ENCODE assay signal across 17 cellular contexts in the genomic region with DNA sequence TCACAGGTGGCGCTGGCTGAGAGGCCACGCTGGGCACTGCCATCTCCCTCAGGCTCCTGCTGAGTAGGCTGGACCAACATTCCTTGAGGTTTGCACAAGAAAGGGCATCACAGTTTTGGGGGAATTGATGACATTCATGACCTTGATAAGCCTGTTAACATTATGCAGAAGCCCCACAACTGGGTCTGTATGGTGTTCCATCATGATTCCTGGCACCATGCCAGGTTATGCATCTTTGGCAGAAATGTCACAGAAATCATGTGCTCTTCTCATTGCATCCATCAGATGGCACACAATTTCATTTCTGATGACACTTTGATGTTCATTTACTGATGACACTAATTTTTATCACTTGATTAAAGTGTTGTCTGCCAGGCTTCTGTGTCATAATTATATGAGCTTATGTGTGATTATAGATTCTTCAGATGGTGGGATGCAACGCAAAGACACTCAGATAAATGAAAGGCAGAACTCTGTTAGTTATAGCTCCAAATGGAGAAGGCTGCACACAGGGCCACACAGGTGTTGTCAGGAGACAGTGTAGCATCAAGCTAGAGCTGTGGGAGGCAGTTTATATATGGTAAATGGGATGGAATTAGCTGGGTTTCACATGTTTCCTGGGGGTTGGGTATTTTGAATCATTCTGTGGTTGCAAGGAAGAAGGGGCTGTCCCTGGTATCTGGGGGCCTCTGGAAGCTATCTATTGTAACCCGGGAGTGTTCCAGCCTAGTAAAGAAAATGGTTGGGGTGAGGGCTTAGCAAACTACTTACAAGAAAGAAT.
DNase-seq lines count a peak whose midpoint lies in the region; ATAC-seq and TF ChIP-seq lines count a peak whose summit lies in the region.
"Had no signal": no experiment of that assay in that cellular context is flagged by ENCODE, and none has a peak within 500 bp of the region (broad histone marks: within the 10 kb centered on the region; RNA-seq: fewer than 3 reads in every experiment).

No MANE protein-coding gene starts in this region.

- intact Hi-C loops in aorta (cut with DNase I), result no loop called here

- H3K36me3 Mint-ChIP-seq in activated naive CD4-positive, alpha-beta T cell treated with anti-CD3 and anti-CD28 coated beads, Interleukin-2, amount 50 U/mL, for 72 hours, result no peaks in the 10 kb centered on the region
- H3K36me3 Mint-ChIP-seq: naive thymus-derived CD8-positive, alpha-beta T cell had no signal

- H3F3A ChIP-seq in Loucy (ENCODE audit: low read depth), result no peaks in the 10 kb centered on the region

- no peak overlapping the region for H3K27ac ChIP-seq in aorta (ENCODE audit: low read depth in 1 of 2, low read length in 2 of 2)
- H3K27ac ChIP-seq: prostate gland, testis, WERI-Rb-1 had no signal

- H3K27ac Mint-ChIP-seq in activated naive CD4-positive, alpha-beta T cell treated with anti-CD3 and anti-CD28 coated beads, Interleukin-2, amount 50 U/mL, for 72 hours, result no peak overlapping the region
- H3K27ac Mint-ChIP-seq: B cell; endodermal cell; naive thymus-derived CD8-positive, alpha-beta T cell had no signal

- peak; percentile 22 for ATAC-seq in activated naive CD4-positive, alpha-beta T cell treated with anti-CD3 and anti-CD28 coated beads, Interleukin-2, amount 50 U/mL, for 72 hours
- ATAC-seq in SK-N-SH treated with all-trans-retinoic acid at 6 μM for 48 hours (no peak), aorta (ENCODE audit: low FRiP score) (peak; percentile 29), GM21723 (IDR thresholded peaks at IDR 0.05; ENCODE audit: unreplicated experiment) (no peak), HG03025 (IDR thresholded peaks at IDR 0.05; ENCODE audit: low FRiP score, unreplicated experiment) (no peak)
- ATAC-seq: naive thymus-derived CD8-positive, alpha-beta T cell had no signal

- no peaks in the 10 kb centered on the region for H4K20me1 ChIP-seq in Loucy (ENCODE audit: insufficient read depth, low read length, poor library complexity, severe bottlenecking)

- H3K79me2 ChIP-seq in Loucy (ENCODE audit: insufficient read depth, low read length), result no peaks in the 10 kb centered on the region

- no peak overlapping the region for H3K4me2 ChIP-seq in Loucy (ENCODE audit: low read depth, low read length, poor library complexity, severe bottlenecking)

- no peak overlapping the region for H2AFZ ChIP-seq in Loucy (ENCODE audit: low read length)

- no peaks in the 10 kb centered on the region for H3K27me3 ChIP-seq in Loucy (ENCODE audit: insufficient read depth, low read length, poor library complexity, severe bottlenecking)
- H3K27me3 ChIP-seq in aorta (ENCODE audit: control insufficient read depth in 1 of 2, insufficient read depth in 2 of 2, low read length in 1 of 2), result peaks cover 0 to 2% of the 10 kb centered on the region in 2 donors
- H3K27me3 ChIP-seq: testis had no signal

- H3K9me2 ChIP-seq in Loucy (replicated peaks; ENCODE audit: low read depth, low read length), result no peaks in the 10 kb centered on the region

- H3K9me3 ChIP-seq in Loucy (ENCODE audit: insufficient read depth, low read depth, low read length) (no peaks in the 10 kb centered on the region), aorta (ENCODE audit: control insufficient read depth, low read length) (no peaks in the 10 kb centered on the region)
- H3K9me3 ChIP-seq: prostate gland, testis had no signal

- no peak overlapping the region for H3K9ac ChIP-seq in Loucy (ENCODE audit: low read depth, low read length, poor library complexity, severe bottlenecking)

- H3K36me3 ChIP-seq in Loucy (ENCODE audit: insufficient read depth, low read length) (no peaks in the 10 kb centered on the region), aorta (ENCODE audit: control insufficient read depth in 1 of 2, insufficient read depth in 2 of 2, low read length in 1 of 2) (no peaks in the 10 kb centered on the region)
- H3K36me3 ChIP-seq: prostate gland, WERI-Rb-1 had no signal

- no peaks in the 10 kb centered on the region for H3K9me3 Mint-ChIP-seq in activated naive CD4-positive, alpha-beta T cell treated with anti-CD3 and anti-CD28 coated beads, Interleukin-2, amount 50 U/mL, for 72 hours
- H3K9me3 Mint-ChIP-seq: endodermal cell; naive thymus-derived CD8-positive, alpha-beta T cell had no signal

- peak; percentile 43 for TF ChIP-seq CTCF in Loucy (conservative IDR thresholded peaks at IDR 0.05; ENCODE audit: low read length)

- H3K4me1 ChIP-seq in Loucy (ENCODE audit: insufficient read depth, low read length, poor library complexity, severe bottlenecking) (no peaks in the 10 kb centered on the region), aorta (ENCODE audit: control insufficient read depth in 1 of 2, insufficient read depth in 2 of 2, low read length in 2 of 2) (no peaks in the 10 kb centered on the region)
- H3K4me1 ChIP-seq: prostate gland, testis had no signal

- no peak for DNase-seq in activated naive CD4-positive, alpha-beta T cell treated with anti-CD3 and anti-CD28 coated beads, Interleukin-2, amount 50 U/mL, for 72 hours (ENCODE audit: low spot score in 2 of 2)
- no peak for DNase-seq in activated naive CD4-positive, alpha-beta T cell treated with anti-CD3 and anti-CD28 coated beads, Interleukin-2, amount 50 U/mL, for 16 hours
- no peak for DNase-seq in aorta
- no peak for DNase-seq in cortex of kidney (lab: John Stamatoyannopoulos, UW)
- DNase-seq: central memory CD4-positive, alpha-beta T cell; endodermal cell; foreskin melanocyte; testis; WERI-Rb-1 had no signal

- 88 to 89% methylated on average over 4 of the region's 4 CpGs for WGBS in aorta, 2 donors

- H3K4me3 ChIP-seq in Loucy (ENCODE audit: low read length, poor library complexity, severe bottlenecking) (no peak overlapping the region), aorta (ENCODE audit: low read length in 2 of 2) (no peak overlapping the region)
- H3K4me3 ChIP-seq: lung, prostate gland, testis had no signal

TF ChIP-seq in SK-N-SH treated with all-trans-retinoic acid at 6 μM for 48 hours, 23 proteins besides CTCF, POLR2A, EP300 and RAD21:
- peak; percentile 9; the same call in 1 of the 2 replicates for TF ChIP-seq ZNF8 (CRISPR knock-in tag; IDR thresholded peaks at IDR 0.05)
- TF ChIP-seq, protein P1, sequence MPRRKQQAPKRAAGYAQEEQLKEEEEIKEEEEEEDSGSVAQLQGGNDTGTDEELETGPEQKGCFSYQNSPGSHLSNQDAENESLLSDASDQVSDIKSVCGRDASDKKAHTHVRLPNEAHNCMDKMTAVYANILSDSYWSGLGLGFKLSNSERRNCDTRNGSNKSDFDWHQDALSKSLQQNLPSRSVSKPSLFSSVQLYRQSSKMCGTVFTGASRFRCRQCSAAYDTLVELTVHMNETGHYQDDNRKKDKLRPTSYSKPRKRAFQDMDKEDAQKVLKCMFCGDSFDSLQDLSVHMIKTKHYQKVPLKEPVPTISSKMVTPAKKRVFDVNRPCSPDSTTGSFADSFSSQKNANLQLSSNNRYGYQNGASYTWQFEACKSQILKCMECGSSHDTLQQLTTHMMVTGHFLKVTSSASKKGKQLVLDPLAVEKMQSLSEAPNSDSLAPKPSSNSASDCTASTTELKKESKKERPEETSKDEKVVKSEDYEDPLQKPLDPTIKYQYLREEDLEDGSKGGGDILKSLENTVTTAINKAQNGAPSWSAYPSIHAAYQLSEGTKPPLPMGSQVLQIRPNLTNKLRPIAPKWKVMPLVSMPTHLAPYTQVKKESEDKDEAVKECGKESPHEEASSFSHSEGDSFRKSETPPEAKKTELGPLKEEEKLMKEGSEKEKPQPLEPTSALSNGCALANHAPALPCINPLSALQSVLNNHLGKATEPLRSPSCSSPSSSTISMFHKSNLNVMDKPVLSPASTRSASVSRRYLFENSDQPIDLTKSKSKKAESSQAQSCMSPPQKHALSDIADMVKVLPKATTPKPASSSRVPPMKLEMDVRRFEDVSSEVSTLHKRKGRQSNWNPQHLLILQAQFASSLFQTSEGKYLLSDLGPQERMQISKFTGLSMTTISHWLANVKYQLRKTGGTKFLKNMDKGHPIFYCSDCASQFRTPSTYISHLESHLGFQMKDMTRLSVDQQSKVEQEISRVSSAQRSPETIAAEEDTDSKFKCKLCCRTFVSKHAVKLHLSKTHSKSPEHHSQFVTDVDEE (CRISPR knock-in tag; IDR thresholded peaks at IDR 0.05), result no peak

Comparison
In these comparisons a context has a peak if more than half of its experiments do, and no peak if none do; other contexts are left out.
1. ATAC-seq: peak in activated naive CD4-positive, alpha-beta T cell treated with anti-CD3 and anti-CD28 coated beads, Interleukin-2, amount 50 U/mL, for 72 hours (2 of 2) and aorta (single experiment); none in SK-N-SH treated with all-trans-retinoic acid at 6 μM for 48 hours (single experiment), GM21723 (single experiment) and HG03025 (single experiment).